ENCODE assay signal across 8 cellular contexts in genomic region chr1:237799762-237800474, GRCh38.
DNase-seq lines count a peak whose midpoint lies in the region; ATAC-seq and TF ChIP-seq lines count a peak whose summit lies in the region.

No MANE protein-coding gene starts in this region.

- H3K4me3 Mint-ChIP-seq in nephron progenitor cell, result no peak overlapping the region

- H3K27me3 Mint-ChIP-seq in nephron progenitor cell (ENCODE audit: low read depth, poor library complexity), result no peaks in the 10 kb centered on the region

- no peak overlapping the region for H3K4me3 ChIP-seq in SJSA1
- H3K4me3 ChIP-seq in effector memory CD4-positive, alpha-beta T cell (ENCODE audit: insufficient read depth, low read depth, low read length, poor library complexity, severe bottlenecking), result no peak overlapping the region

- H3K27ac ChIP-seq in SJSA1, result no peak overlapping the region
- no peak overlapping the region for H3K27ac ChIP-seq in effector memory CD4-positive, alpha-beta T cell (ENCODE audit: insufficient read depth, low read length, poor library complexity, severe bottlenecking)

- peak; percentile 97 for ATAC-seq in GM21825 (IDR thresholded peaks at IDR 0.05; ENCODE audit: unreplicated experiment)

- no peaks in the 10 kb centered on the region for H3K27me3 ChIP-seq in SJSA1 (replicated peaks)
- no peaks in the 10 kb centered on the region for H3K27me3 ChIP-seq in effector memory CD4-positive, alpha-beta T cell (replicated peaks; ENCODE audit: control insufficient read depth, insufficient read depth, low read length, poor library complexity, severe bottlenecking)

- no peaks in the 10 kb centered on the region for H3K36me3 ChIP-seq in SJSA1
- no peaks in the 10 kb centered on the region for H3K36me3 ChIP-seq in effector memory CD4-positive, alpha-beta T cell (ENCODE audit: control insufficient read depth, insufficient read depth, low read length)

- peak; percentile 56 for DNase-seq in activated CD8-positive, alpha-beta memory T cell treated with anti-CD3 and anti-CD28 coated beads, Interleukin-2, amount 50 U/mL, for 48 hours
- DNase-seq in activated CD8-positive, alpha-beta memory T cell treated with anti-CD3 and anti-CD28 coated beads, Interleukin-2, amount 50 U/mL, for 4 hours, result no peak
- peak; percentile 18 for DNase-seq in HuH-7.5 (ENCODE audit: low spot score)
- peak; percentile 39 to 52 for DNase-seq in SJSA1 (ENCODE audit: low read depth in 1 of 2, low spot score in 2 of 2)
- DNase-seq in effector memory CD4-positive, alpha-beta T cell, result peak in 2 of 3 donors; percentile 10 to 45
- DNase-seq in nephron progenitor cell, result peak; percentile 72
- DNase-seq in NCI-H2227 (lab: John Stamatoyannopoulos, UW; ENCODE audit: unreplicated experiment), result no peak

- no peaks in the 10 kb centered on the region for H3K4me1 ChIP-seq in SJSA1 (replicated peaks)
- H3K4me1 ChIP-seq in effector memory CD4-positive, alpha-beta T cell (ENCODE audit: control insufficient read depth, insufficient read depth, low read length, poor library complexity, severe bottlenecking), result no peaks in the 10 kb centered on the region

- no peaks in the 10 kb centered on the region for H3K9me3 Mint-ChIP-seq in nephron progenitor cell

- no peaks in the 10 kb centered on the region for H3K36me3 Mint-ChIP-seq in nephron progenitor cell (ENCODE audit: low read depth)

- H3K9me3 ChIP-seq in SJSA1 (replicated peaks), result no peaks in the 10 kb centered on the region
- H3K9me3 ChIP-seq in effector memory CD4-positive, alpha-beta T cell (ENCODE audit: control insufficient read depth, low read length), result no peaks in the 10 kb centered on the region

- no peak overlapping the region for H3K27ac Mint-ChIP-seq in nephron progenitor cell

- H3K4me1 Mint-ChIP-seq in nephron progenitor cell, result no peaks in the 10 kb centered on the region

- peak; percentile 41 for TF ChIP-seq CTCF in nephron progenitor cell (IDR thresholded peaks at IDR 0.05)

Comparison
In these comparisons a context has a peak if more than half of its experiments do, and no peak if none do; other contexts are left out.
1. DNase-seq: peak in activated CD8-positive, alpha-beta memory T cell treated with anti-CD3 and anti-CD28 coated beads, Interleukin-2, amount 50 U/mL, for 48 hours (single experiment), HuH-7.5 (single experiment), SJSA1 (2 of 2), effector memory CD4-positive, alpha-beta T cell (2 of 3) and nephron progenitor cell (single experiment); none in activated CD8-positive, alpha-beta memory T cell treated with anti-CD3 and anti-CD28 coated beads, Interleukin-2, amount 50 U/mL, for 4 hours (single experiment) and NCI-H2227 (single experiment).